Comparison of ENCODE assay signal across 17 cellular contexts in the genomic region with DNA sequence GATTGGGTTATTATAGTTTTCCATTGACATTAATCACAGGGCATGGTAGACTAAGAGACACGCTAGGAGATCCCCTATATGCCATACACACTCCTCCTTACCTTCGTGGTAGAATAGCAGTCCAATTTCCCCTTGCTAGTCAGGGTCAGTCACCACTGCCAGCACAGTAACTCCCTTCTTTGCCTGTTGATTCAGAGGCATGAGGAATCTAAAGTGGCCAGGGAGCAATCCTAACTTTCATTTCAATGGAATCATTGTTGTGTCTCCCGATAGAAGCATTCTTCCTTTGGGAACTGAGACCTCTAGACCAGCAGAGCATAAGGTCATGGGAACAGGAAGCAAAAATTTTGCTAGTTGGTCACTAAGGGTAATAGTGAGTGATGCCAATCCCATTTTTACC. TPM values are rescaled to one million over a fixed set of nuclear protein-coding genes. Genes with fewer than 3 reads are reported as not detected.
"Had no signal": no experiment of that assay in that cellular context is flagged by ENCODE, and none has a peak within 500 bp of the region (broad histone marks: within the 10 kb centered on the region; RNA-seq: fewer than 3 reads in every experiment).

No MANE protein-coding gene starts in this region.

- H3K4me1 ChIP-seq: adrenal gland, breast epithelium had no signal

- H3K4me3 ChIP-seq: adrenal gland, breast epithelium, MG63 had no signal

- DNase-seq: activated CD4-positive, alpha-beta T cell treated with anti-CD3 and anti-CD28 coated beads for 4 hours; activated CD8-positive, alpha-beta memory T cell treated with anti-CD3 and anti-CD28 coated beads, Interleukin-2, amount 50 U/mL, for 4 hours; activated CD8-positive, alpha-beta T cell treated with anti-CD3 and anti-CD28 coated beads for 36 hours; activated naive CD4-positive, alpha-beta T cell treated with anti-CD3 and anti-CD28 coated beads, Interleukin-2, amount 50 U/mL, for 16 hours; activated naive CD8-positive, alpha-beta T cell treated with anti-CD3 and anti-CD28 coated beads, Interleukin-2, amount 10 ng/mL, durations not matched to agents 7 days and 5 days; activated T-cell treated with anti-CD3 and anti-CD28 coated beads, Interleukin-2, amount 50 U/mL, for 72 hours; adrenal gland; anterior cingulate cortex; central memory CD4-positive, alpha-beta T cell; MG63; NCI-H1105; NCI-H1436; NCI-H1694 treated with DMSO at 0.1 percent for 48 hours; NCI-H2081; NCI-H510A treated with DMSO at 0.1 percent for 48 hours; RPMI8226 had no signal

- H3K27me3 ChIP-seq: adrenal gland, breast epithelium, MG63 had no signal

- H3K9me3 ChIP-seq: adrenal gland, breast epithelium, MG63 had no signal

- H3K27ac ChIP-seq: adrenal gland, breast epithelium had no signal

- H3K36me3 ChIP-seq: adrenal gland, breast epithelium, MG63 had no signal

RNA-seq across cellular contexts. Expression of gene COL25A1, which starts 51.1 kb away (rescaled TPM):
- total RNA-seq: activated CD8-positive, alpha-beta T cell treated with anti-CD3 and anti-CD28 coated beads for 36 hours had no signal
